In the genomic region with DNA sequence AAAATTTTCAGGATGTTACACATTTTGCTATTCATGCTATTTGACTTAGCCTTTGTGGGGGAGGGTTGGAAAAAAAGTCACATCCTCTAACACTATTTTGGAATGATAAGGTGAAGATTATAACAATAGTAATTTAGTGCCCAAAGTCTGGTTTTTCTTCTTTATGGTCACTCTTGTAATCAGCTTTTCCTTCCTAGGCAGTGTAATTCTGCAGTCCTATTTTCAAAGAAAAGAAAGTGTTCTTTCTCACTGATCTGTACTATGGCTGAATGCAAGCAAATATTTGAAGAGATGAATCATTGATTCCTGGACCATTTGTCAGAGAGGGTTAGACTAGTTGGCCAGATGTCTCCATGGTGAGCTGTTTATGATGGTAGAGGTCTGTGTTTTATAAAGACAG, we compare ENCODE assay signal across 1 cellular context.
TF ChIP-seq lines count a peak whose summit lies in the region.

No MANE protein-coding gene starts in this region.

TF ChIP-seq in HepG2, 621 proteins besides CTCF, POLR2A, EP300 and RAD21 (continued from another document):
- no peak for TF ChIP-seq ZNF546 (CRISPR knock-in tag; conservative IDR thresholded peaks at IDR 0.05)
- no peak for TF ChIP-seq MTF2 (CRISPR knock-in tag; IDR thresholded peaks at IDR 0.05; ENCODE audit: borderline replicate concordance)
- TF ChIP-seq, protein P1, sequence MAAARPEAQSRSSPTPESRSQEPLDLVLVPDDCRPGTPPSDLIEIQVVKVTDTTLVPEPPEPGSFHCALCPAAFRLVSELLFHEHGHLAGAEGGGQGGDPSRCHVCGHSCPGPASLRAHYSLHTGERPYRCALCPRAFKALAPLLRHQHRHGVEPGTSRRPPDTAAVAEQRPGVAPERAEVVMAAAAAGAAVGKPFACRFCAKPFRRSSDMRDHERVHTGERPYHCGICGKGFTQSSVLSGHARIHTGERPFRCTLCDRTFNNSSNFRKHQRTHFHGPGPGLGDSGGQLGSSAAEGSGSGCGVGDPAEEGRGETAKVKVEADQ (CRISPR knock-in tag; IDR thresholded peaks at IDR 0.05; ENCODE audit: borderline replicate concordance), result no peak
- TF ChIP-seq TBX2 (CRISPR knock-in tag; IDR thresholded peaks at IDR 0.05; ENCODE audit: borderline replicate concordance), result peak; percentile 38; the same call in 1 of the 2 replicates
- TF ChIP-seq ZNF235 (CRISPR knock-in tag; IDR thresholded peaks at IDR 0.05; ENCODE audit: borderline replicate concordance), result no peak
- TF ChIP-seq ZNF878 (CRISPR knock-in tag; IDR thresholded peaks at IDR 0.05), result no peak
- no peak for TF ChIP-seq SATB2 (CRISPR knock-in tag; IDR thresholded peaks at IDR 0.05)
- no peak; the same call in 1 of the 2 replicates for TF ChIP-seq AKAP8 (CRISPR knock-in tag; IDR thresholded peaks at IDR 0.05)
- TF ChIP-seq, protein P2, sequence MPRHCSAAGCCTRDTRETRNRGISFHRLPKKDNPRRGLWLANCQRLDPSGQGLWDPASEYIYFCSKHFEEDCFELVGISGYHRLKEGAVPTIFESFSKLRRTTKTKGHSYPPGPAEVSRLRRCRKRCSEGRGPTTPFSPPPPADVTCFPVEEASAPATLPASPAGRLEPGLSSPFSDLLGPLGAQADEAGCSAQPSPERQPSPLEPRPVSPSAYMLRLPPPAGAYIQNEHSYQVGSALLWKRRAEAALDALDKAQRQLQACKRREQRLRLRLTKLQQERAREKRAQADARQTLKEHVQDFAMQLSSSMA (CRISPR knock-in tag; IDR thresholded peaks at IDR 0.05), result no peak
- TF ChIP-seq BRCA1 (CRISPR knock-in tag; IDR thresholded peaks at IDR 0.05), result no peak
- TF ChIP-seq, protein P3, sequence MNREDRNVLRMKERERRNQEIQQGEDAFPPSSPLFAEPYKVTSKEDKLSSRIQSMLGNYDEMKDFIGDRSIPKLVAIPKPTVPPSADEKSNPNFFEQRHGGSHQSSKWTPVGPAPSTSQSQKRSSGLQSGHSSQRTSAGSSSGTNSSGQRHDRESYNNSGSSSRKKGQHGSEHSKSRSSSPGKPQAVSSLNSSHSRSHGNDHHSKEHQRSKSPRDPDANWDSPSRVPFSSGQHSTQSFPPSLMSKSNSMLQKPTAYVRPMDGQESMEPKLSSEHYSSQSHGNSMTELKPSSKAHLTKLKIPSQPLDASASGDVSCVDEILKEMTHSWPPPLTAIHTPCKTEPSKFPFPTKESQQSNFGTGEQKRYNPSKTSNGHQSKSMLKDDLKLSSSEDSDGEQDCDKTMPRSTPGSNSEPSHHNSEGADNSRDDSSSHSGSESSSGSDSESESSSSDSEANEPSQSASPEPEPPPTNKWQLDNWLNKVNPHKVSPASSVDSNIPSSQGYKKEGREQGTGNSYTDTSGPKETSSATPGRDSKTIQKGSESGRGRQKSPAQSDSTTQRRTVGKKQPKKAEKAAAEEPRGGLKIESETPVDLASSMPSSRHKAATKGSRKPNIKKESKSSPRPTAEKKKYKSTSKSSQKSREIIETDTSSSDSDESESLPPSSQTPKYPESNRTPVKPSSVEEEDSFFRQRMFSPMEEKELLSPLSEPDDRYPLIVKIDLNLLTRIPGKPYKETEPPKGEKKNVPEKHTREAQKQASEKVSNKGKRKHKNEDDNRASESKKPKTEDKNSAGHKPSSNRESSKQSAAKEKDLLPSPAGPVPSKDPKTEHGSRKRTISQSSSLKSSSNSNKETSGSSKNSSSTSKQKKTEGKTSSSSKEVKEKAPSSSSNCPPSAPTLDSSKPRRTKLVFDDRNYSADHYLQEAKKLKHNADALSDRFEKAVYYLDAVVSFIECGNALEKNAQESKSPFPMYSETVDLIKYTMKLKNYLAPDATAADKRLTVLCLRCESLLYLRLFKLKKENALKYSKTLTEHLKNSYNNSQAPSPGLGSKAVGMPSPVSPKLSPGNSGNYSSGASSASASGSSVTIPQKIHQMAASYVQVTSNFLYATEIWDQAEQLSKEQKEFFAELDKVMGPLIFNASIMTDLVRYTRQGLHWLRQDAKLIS (CRISPR knock-in tag; IDR thresholded peaks at IDR 0.05), result no peak
- no peak for TF ChIP-seq RFX5 (IDR thresholded peaks at IDR 0.05; ENCODE audit: low read depth, low read length)
- TF ChIP-seq RFX1 (IDR thresholded peaks at IDR 0.05), result no peak
- TF ChIP-seq ATM (IDR thresholded peaks at IDR 0.05; ENCODE audit: borderline replicate concordance), result no peak
- no peak for TF ChIP-seq ZSCAN12 (CRISPR knock-in tag; IDR thresholded peaks at IDR 0.05)
- TF ChIP-seq ELF3 (CRISPR knock-in tag; IDR thresholded peaks at IDR 0.05), result peak; percentile 57; the same call in 1 of the 2 replicates
- TF ChIP-seq, protein P4, sequence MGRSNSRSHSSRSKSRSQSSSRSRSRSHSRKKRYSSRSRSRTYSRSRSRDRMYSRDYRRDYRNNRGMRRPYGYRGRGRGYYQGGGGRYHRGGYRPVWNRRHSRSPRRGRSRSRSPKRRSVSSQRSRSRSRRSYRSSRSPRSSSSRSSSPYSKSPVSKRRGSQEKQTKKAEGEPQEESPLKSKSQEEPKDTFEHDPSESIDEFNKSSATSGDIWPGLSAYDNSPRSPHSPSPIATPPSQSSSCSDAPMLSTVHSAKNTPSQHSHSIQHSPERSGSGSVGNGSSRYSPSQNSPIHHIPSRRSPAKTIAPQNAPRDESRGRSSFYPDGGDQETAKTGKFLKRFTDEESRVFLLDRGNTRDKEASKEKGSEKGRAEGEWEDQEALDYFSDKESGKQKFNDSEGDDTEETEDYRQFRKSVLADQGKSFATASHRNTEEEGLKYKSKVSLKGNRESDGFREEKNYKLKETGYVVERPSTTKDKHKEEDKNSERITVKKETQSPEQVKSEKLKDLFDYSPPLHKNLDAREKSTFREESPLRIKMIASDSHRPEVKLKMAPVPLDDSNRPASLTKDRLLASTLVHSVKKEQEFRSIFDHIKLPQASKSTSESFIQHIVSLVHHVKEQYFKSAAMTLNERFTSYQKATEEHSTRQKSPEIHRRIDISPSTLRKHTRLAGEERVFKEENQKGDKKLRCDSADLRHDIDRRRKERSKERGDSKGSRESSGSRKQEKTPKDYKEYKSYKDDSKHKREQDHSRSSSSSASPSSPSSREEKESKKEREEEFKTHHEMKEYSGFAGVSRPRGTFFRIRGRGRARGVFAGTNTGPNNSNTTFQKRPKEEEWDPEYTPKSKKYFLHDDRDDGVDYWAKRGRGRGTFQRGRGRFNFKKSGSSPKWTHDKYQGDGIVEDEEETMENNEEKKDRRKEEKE (IDR thresholded peaks at IDR 0.05), result no peak
- TF ChIP-seq NR2C2 (CRISPR knock-in tag; IDR thresholded peaks at IDR 0.05; ENCODE audit: borderline replicate concordance), result no peak
- TF ChIP-seq, protein P5, sequence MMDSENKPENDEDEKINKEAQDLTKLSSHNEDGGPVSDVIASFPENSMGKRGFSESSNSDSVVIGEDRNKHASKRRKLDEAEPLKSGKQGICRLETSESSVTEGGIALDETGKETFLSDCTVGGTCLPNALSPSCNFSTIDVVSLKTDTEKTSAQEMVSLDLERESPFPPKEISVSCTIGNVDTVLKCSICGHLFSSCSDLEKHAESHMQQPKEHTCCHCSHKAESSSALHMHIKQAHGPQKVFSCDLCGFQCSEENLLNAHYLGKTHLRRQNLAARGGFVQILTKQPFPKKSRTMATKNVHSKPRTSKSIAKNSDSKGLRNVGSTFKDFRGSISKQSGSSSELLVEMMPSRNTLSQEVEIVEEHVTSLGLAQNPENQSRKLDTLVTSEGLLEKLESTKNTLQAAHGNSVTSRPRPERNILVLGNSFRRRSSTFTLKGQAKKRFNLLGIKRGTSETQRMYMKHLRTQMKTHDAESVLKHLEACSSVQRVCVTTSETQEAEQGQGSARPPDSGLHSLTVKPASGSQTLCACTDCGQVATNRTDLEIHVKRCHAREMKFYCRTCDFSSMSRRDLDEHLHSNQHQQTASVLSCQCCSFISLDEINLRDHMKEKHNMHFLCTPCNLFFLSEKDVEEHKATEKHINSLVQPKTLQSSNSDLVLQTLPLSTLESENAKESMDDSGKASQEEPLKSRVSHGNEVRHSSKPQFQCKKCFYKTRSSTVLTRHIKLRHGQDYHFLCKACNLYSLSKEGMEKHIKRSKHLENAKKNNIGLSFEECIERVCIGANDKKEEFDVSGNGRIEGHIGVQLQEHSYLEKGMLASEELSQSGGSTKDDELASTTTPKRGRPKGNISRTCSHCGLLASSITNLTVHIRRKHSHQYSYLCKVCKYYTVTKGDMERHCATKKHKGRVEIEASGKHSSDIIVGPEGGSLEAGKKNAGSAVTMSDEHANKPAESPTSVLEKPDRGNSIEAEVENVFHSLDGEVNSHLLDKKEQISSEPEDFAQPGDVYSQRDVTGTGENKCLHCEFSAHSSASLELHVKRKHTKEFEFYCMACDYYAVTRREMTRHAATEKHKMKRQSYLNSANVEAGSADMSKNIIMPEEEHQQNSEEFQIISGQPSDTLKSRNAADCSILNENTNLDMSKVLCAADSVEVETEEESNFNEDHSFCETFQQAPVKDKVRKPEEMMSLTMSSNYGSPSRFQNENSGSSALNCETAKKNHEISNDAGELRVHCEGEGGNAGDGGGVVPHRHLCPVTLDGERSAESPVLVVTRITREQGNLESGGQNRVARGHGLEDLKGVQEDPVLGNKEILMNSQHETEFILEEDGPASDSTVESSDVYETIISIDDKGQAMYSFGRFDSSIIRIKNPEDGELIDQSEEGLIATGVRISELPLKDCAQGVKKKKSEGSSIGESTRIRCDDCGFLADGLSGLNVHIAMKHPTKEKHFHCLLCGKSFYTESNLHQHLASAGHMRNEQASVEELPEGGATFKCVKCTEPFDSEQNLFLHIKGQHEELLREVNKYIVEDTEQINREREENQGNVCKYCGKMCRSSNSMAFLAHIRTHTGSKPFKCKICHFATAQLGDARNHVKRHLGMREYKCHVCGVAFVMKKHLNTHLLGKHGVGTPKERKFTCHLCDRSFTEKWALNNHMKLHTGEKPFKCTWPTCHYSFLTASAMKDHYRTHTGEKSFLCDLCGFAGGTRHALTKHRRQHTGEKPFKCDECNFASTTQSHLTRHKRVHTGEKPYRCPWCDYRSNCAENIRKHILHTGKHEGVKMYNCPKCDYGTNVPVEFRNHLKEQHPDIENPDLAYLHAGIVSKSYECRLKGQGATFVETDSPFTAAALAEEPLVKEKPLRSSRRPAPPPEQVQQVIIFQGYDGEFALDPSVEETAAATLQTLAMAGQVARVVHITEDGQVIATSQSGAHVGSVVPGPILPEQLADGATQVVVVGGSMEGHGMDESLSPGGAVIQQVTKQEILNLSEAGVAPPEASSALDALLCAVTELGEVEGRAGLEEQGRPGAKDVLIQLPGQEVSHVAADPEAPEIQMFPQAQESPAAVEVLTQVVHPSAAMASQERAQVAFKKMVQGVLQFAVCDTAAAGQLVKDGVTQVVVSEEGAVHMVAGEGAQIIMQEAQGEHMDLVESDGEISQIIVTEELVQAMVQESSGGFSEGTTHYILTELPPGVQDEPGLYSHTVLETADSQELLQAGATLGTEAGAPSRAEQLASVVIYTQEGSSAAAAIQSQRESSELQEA (CRISPR knock-in tag; IDR thresholded peaks at IDR 0.05; ENCODE audit: not compliant biosample characterization), result no peak
- TF ChIP-seq ZNF7 (CRISPR knock-in tag; IDR thresholded peaks at IDR 0.05), result no peak
- TF ChIP-seq ZNF570 (CRISPR knock-in tag; IDR thresholded peaks at IDR 0.05; ENCODE audit: borderline replicate concordance), result no peak
- no peak for TF ChIP-seq ZFP82 (CRISPR knock-in tag; IDR thresholded peaks at IDR 0.05; ENCODE audit: borderline replicate concordance)
- TF ChIP-seq, protein P6, sequence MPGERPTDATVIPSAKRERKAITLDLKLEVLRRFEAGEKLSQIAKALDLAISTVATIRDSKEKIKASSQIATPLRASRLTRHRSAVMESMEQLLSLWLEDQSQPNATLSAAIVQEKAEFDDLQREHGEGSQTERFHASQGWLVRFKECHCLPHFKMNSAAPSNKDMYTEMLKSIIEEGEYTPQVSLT (CRISPR knock-in tag; IDR thresholded peaks at IDR 0.05; ENCODE audit: borderline replicate concordance, low read depth), result no peak
- TF ChIP-seq FOSL1 (CRISPR knock-in tag; IDR thresholded peaks at IDR 0.05; ENCODE audit: borderline replicate concordance), result peak; percentile 94
- no peak for TF ChIP-seq ZNF572 (CRISPR knock-in tag; IDR thresholded peaks at IDR 0.05)
